In the genomic region with DNA sequence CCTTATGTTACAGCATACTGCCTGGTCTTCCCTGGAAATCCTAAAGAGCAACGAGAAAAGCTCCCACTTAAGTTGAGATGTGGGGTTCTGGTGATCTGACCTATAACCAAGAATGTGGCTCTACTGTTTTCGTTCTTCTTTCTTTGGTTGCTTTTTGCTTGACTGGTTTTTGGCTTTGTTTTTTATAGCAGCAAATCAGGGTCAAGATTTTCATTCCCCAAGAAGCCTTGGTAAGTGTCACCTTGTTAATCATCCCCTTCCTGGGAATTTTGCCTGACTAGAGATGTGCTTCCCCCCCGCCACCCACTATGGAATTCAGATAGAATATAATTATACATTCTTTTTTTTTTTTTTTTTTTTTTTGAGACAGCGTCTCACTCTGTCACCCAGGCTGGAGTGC, we compare ENCODE assay signal across 26 cellular contexts.
"Had no signal": no experiment of that assay in that cellular context is flagged by ENCODE, and none has a peak within 500 bp of the region (broad histone marks: within the 10 kb centered on the region; RNA-seq: fewer than 3 reads in every experiment).

No MANE protein-coding gene starts in this region.

- H3K4me3 ChIP-seq: coronary artery, dorsolateral prefrontal cortex, esophagus muscularis mucosa, gastrocnemius medialis had no signal

- H3K27ac ChIP-seq: brain microvascular endothelial cell, coronary artery, dorsolateral prefrontal cortex, esophagus muscularis mucosa, foreskin keratinocyte, gastrocnemius medialis had no signal

- DNase-seq: activated CD4-positive, alpha-beta memory T cell treated with anti-CD3 and anti-CD28 coated beads, Interleukin-2, amount 10 ng/mL, durations not matched to agents 7 days and 5 days; activated CD4-positive, alpha-beta T cell treated with anti-CD3 and anti-CD28 coated beads for 1 hour; activated CD4-positive, alpha-beta T cell treated with anti-CD3 and anti-CD28 coated beads for 4 hours; activated CD4-positive, alpha-beta T cell treated with anti-CD3 and anti-CD28 coated beads, Interleukin-2, amount 10 ng/mL, durations not matched to agents 7 days and 5 days; activated CD4-positive, alpha-beta T cell treated with anti-CD3 and anti-CD28 coated beads, Interleukin-2, amount 50 U/mL, for 4 hours; activated CD8-positive, alpha-beta memory T cell treated with anti-CD3 and anti-CD28 coated beads for 24 hours; activated effector memory CD4-positive, alpha-beta T cell treated with anti-CD3 and anti-CD28 coated beads, Interleukin-2, amount 50 U/mL, for 16 hours; activated naive CD4-positive, alpha-beta T cell treated with anti-CD3 and anti-CD28 coated beads for 36 hours; activated naive CD8-positive, alpha-beta T cell treated with anti-CD3 and anti-CD28 coated beads, Interleukin-2, amount 10 ng/mL, durations not matched to agents 7 days and 5 days; activated T-cell treated with anti-CD3 and anti-CD28 coated beads, Interleukin-2, amount 50 U/mL, for 4 hours; amniotic stem cell; anterior cingulate cortex; brain microvascular endothelial cell; dorsolateral prefrontal cortex; effector memory CD4-positive, alpha-beta T cell; endodermal cell; erythroblast; foreskin keratinocyte; gastrocnemius medialis; T-helper 2 cell had no signal

- H3K4me3 Mint-ChIP-seq: activated CD4-positive, alpha-beta memory T cell treated with anti-CD3 and anti-CD28 coated beads, Interleukin-2, amount 10 ng/mL, durations not matched to agents 7 days and 5 days; activated CD4-positive, alpha-beta T cell treated with anti-CD3 and anti-CD28 coated beads, Interleukin-2, amount 10 ng/mL, durations not matched to agents 7 days and 5 days; activated naive CD4-positive, alpha-beta T cell treated with anti-CD3 and anti-CD28 coated beads for 36 hours; activated naive CD4-positive, alpha-beta T cell treated with anti-CD3 and anti-CD28 coated beads, Interleukin-2, amount 50 U/mL, for 24 hours; activated naive CD8-positive, alpha-beta T cell treated with anti-CD3 and anti-CD28 coated beads, Interleukin-2, amount 10 ng/mL, durations not matched to agents 7 days and 5 days; activated T-cell treated with anti-CD3 and anti-CD28 coated beads, Interleukin-2, amount 50 U/mL, for 4 hours; central memory CD8-positive, alpha-beta T cell; dendritic cell treated with granulocyte-macrophage colony-stimulating factor and Interleukin-4, amounts not matched to agents 40 ng/mL and 50 ng/mL, for 4 days; endodermal cell had no signal

- H3K4me1 ChIP-seq: foreskin keratinocyte had no signal

- H3K27me3 ChIP-seq: brain microvascular endothelial cell, dorsolateral prefrontal cortex, esophagus muscularis mucosa, foreskin keratinocyte, gastrocnemius medialis had no signal

- H3K9me3 ChIP-seq: esophagus muscularis mucosa, gastrocnemius medialis had no signal

- H3K4me1 Mint-ChIP-seq: activated CD4-positive, alpha-beta memory T cell treated with anti-CD3 and anti-CD28 coated beads, Interleukin-2, amount 10 ng/mL, durations not matched to agents 7 days and 5 days had no signal

- H3K27me3 Mint-ChIP-seq: activated CD4-positive, alpha-beta memory T cell treated with anti-CD3 and anti-CD28 coated beads, Interleukin-2, amount 10 ng/mL, durations not matched to agents 7 days and 5 days; activated CD4-positive, alpha-beta T cell treated with anti-CD3 and anti-CD28 coated beads, Interleukin-2, amount 10 ng/mL, durations not matched to agents 7 days and 5 days; activated naive CD4-positive, alpha-beta T cell treated with anti-CD3 and anti-CD28 coated beads, Interleukin-2, amount 50 U/mL, for 24 hours; activated naive CD8-positive, alpha-beta T cell treated with anti-CD3 and anti-CD28 coated beads, Interleukin-2, amount 10 ng/mL, durations not matched to agents 7 days and 5 days; central memory CD8-positive, alpha-beta T cell; dendritic cell treated with granulocyte-macrophage colony-stimulating factor and Interleukin-4, amounts not matched to agents 40 ng/mL and 50 ng/mL, for 4 days had no signal

- ATAC-seq: activated T-cell treated with anti-CD3 and anti-CD28 coated beads, Interleukin-2, amount 50 U/mL, for 4 hours; foreskin keratinocyte; gastrocnemius medialis had no signal

- H3K9me3 Mint-ChIP-seq: activated naive CD4-positive, alpha-beta T cell treated with anti-CD3 and anti-CD28 coated beads, Interleukin-2, amount 50 U/mL, for 24 hours; activated T-cell treated with anti-CD3 and anti-CD28 coated beads, Interleukin-2, amount 50 U/mL, for 4 hours; central memory CD8-positive, alpha-beta T cell had no signal

- H3K36me3 ChIP-seq: brain microvascular endothelial cell, esophagus muscularis mucosa, gastrocnemius medialis had no signal

- H3K27ac Mint-ChIP-seq: activated CD4-positive, alpha-beta memory T cell treated with anti-CD3 and anti-CD28 coated beads, Interleukin-2, amount 10 ng/mL, durations not matched to agents 7 days and 5 days; activated CD4-positive, alpha-beta T cell treated with anti-CD3 and anti-CD28 coated beads, Interleukin-2, amount 10 ng/mL, durations not matched to agents 7 days and 5 days; activated naive CD4-positive, alpha-beta T cell treated with anti-CD3 and anti-CD28 coated beads for 36 hours; activated naive CD8-positive, alpha-beta T cell treated with anti-CD3 and anti-CD28 coated beads, Interleukin-2, amount 10 ng/mL, durations not matched to agents 7 days and 5 days; activated T-helper 2 cell treated with anti-CD3 and anti-CD28 coated beads, Interferon-gamma antibody, Interleukin-2, Interleukin-4, amounts not matched to agents 10 μg/mL and 5 μg/mL and 100 μg/mL, durations not matched to agents 14 hours and 24 hours and 36 hours; dendritic cell treated with granulocyte-macrophage colony-stimulating factor and Interleukin-4, amounts not matched to agents 40 ng/mL and 50 ng/mL, for 4 days; endodermal cell had no signal
